8 cellular contexts compared by ENCODE assay signal in genomic region chrX:110003167-110004156, GRCh38. TPM values are rescaled to one million over a fixed set of nuclear protein-coding genes. Genes with fewer than 3 reads are reported as not detected.
DNase-seq lines count a peak whose midpoint lies in the region; ATAC-seq and TF ChIP-seq lines count a peak whose summit lies in the region.

No MANE protein-coding gene starts in this region.

- H3F3A ChIP-seq in DOHH2 (ENCODE audit: control insufficient read depth, insufficient read depth): no peaks in the 10 kb centered on the region

- H3K9me3 ChIP-seq in DOHH2 (ENCODE audit: control insufficient read depth, insufficient read depth, low read length): no peaks in the 10 kb centered on the region
- H3K9me3 ChIP-seq in naive thymus-derived CD4-positive, alpha-beta T cell (ENCODE audit: control insufficient read depth in 2 of 3, low read length in 3 of 3): no peaks in the 10 kb centered on the region

- peaks cover 6% of the 10 kb centered on the region for H3K79me2 ChIP-seq in DOHH2 (ENCODE audit: control insufficient read depth, low read length)

- no peaks in the 10 kb centered on the region for H3K27me3 ChIP-seq in DOHH2 (ENCODE audit: control insufficient read depth, low read length)
- no peaks in the 10 kb centered on the region for H3K27me3 ChIP-seq in naive thymus-derived CD4-positive, alpha-beta T cell (ENCODE audit: control insufficient read depth in 2 of 2, insufficient read depth in 2 of 2, low read length in 2 of 2)

- no peaks in the 10 kb centered on the region for H3K9me2 ChIP-seq in DOHH2 (replicated peaks; ENCODE audit: control insufficient read depth, low read length)

- no peaks in the 10 kb centered on the region for H3K36me3 ChIP-seq in DOHH2 (ENCODE audit: control insufficient read depth, low read length)
- H3K36me3 ChIP-seq in naive thymus-derived CD4-positive, alpha-beta T cell (ENCODE audit: control insufficient read depth in 2 of 3, insufficient read depth in 3 of 3, low read length in 3 of 3): no peaks in the 10 kb centered on the region

- H3K27ac ChIP-seq in DOHH2 (ENCODE audit: low read depth, low read length): no peak overlapping the region
- H3K27ac ChIP-seq in naive thymus-derived CD4-positive, alpha-beta T cell (ENCODE audit: low read depth, low read length): peak overlapping the region; percentile 64

- no peak for TF ChIP-seq CTCF in DOHH2 (IDR thresholded peaks at IDR 0.05; ENCODE audit: low read depth, low read length, poor library complexity, severe bottlenecking)
- no peak for TF ChIP-seq CTCF in epithelial cell of esophagus (IDR thresholded peaks at IDR 0.05; ENCODE audit: insufficient read depth, low read depth, low read length, missing control alignments)

- peaks cover 13% of the 10 kb centered on the region for H3K36me3 Mint-ChIP-seq in T-helper 1 cell treated with Interleukin-12 subunit alpha and Interleukin-12 subunit beta and Interleukin-4 antibody, amounts not matched to agents 30 μg/mL and 1 μg/mL, for 36 hours (ENCODE audit: low read depth)
- peaks cover 0 to 9% (median 0%) of the 10 kb centered on the region in 5 donors for H3K36me3 Mint-ChIP-seq in naive thymus-derived CD4-positive, alpha-beta T cell

- no peaks in the 10 kb centered on the region for H3K9me3 Mint-ChIP-seq in T-helper 1 cell treated with Interleukin-12 subunit alpha and Interleukin-12 subunit beta and Interleukin-4 antibody, amounts not matched to agents 30 μg/mL and 1 μg/mL, for 36 hours
- H3K9me3 Mint-ChIP-seq in naive thymus-derived CD4-positive, alpha-beta T cell: no peaks in the 10 kb centered on the region

- ATAC-seq in naive thymus-derived CD4-positive, alpha-beta T cell: no peak

- H3K4me2 ChIP-seq in DOHH2 (ENCODE audit: low read length): peak overlapping the region; percentile 74

- no peaks in the 10 kb centered on the region for H3K27me3 Mint-ChIP-seq in T-helper 1 cell treated with Interleukin-12 subunit alpha and Interleukin-12 subunit beta and Interleukin-4 antibody, amounts not matched to agents 30 μg/mL and 1 μg/mL, for 36 hours (ENCODE audit: low read depth)
- no peaks in the 10 kb centered on the region for H3K27me3 Mint-ChIP-seq in naive thymus-derived CD4-positive, alpha-beta T cell

- H3K4me3 ChIP-seq in DOHH2 (ENCODE audit: low read length) (peak overlapping the region; percentile 82), epithelial cell of esophagus (ENCODE audit: low read length) (peak overlapping the region; percentile 59)
- H3K4me3 ChIP-seq in naive thymus-derived CD4-positive, alpha-beta T cell (ENCODE audit: low read length): peak overlapping the region; percentile 43

- peak overlapping the region; percentile 87 for H3K27ac Mint-ChIP-seq in T-helper 1 cell treated with Interleukin-12 subunit alpha and Interleukin-12 subunit beta and Interleukin-4 antibody, amounts not matched to agents 30 μg/mL and 1 μg/mL, for 36 hours
- peak overlapping the region in 8 of 9 donors; percentile 42 to 88 (median 79) for H3K27ac Mint-ChIP-seq in naive thymus-derived CD4-positive, alpha-beta T cell

- CTCF ChIA-PET in HEK293T (lab: Yijun Ruan, JAX): no interaction called here
- CTCF ChIA-PET in naive thymus-derived CD4-positive, alpha-beta T cell (lab: Charles Lee): interaction anchor here (0.6 kb wide), 1 partner anchor 37 kb away, joined by 3 read pairs; no protein-coding TSS in a partner anchor

- H3K4me1 ChIP-seq in DOHH2 (ENCODE audit: control insufficient read depth, low read length): peaks cover 16% of the 10 kb centered on the region
- no peaks in the 10 kb centered on the region for H3K4me1 ChIP-seq in naive thymus-derived CD4-positive, alpha-beta T cell (ENCODE audit: control insufficient read depth in 2 of 2, insufficient read depth in 2 of 2, low read length in 2 of 2)

- POLR2A ChIA-PET in HEK293T (lab: Yijun Ruan, JAX): interaction anchor here (0.6 to 1.5 kb wide), 7 partner anchors 12 to 407 kb away, joined by 3 to 5 read pairs (median 3); no protein-coding TSS in a partner anchor
- POLR2A ChIA-PET in naive thymus-derived CD4-positive, alpha-beta T cell (lab: Charles Lee): no interaction called here

- H4K20me1 ChIP-seq in DOHH2 (ENCODE audit: control insufficient read depth, insufficient read depth, low read depth, low read length): no peaks in the 10 kb centered on the region

- DNase-seq in HEK293T (ENCODE audit: extremely low spot score) (no peak), epithelial cell of esophagus (ENCODE audit: low read depth) (no peak), cerebellar cortex (ENCODE audit: low spot score) (no peak), NCI-H1694 treated with DMSO at 0.1 percent for 48 hours (lab: John Stamatoyannopoulos, UW) (no peak), midbrain (lab: John Stamatoyannopoulos, UW) (no peak)
- DNase-seq in naive thymus-derived CD4-positive, alpha-beta T cell: peak in 2 of 9 donors; percentile 2 to 21

- intact Hi-C loops in naive thymus-derived CD4-positive, alpha-beta T cell (cut with micrococcal nuclease): loop anchor here (2.0 to 10.0 kb wide), 4 partner anchors 311 to 1681 kb away; partner anchors contain the start of genes ALG13 (in 2 of the 2), AMMECR1 (in 1 of the 2) and PAK3 (in 1 of the 2)

- peaks cover 28% of the 10 kb centered on the region for H3K4me1 Mint-ChIP-seq in T-helper 1 cell treated with Interleukin-12 subunit alpha and Interleukin-12 subunit beta and Interleukin-4 antibody, amounts not matched to agents 30 μg/mL and 1 μg/mL, for 36 hours (ENCODE audit: low read depth)
- H3K4me1 Mint-ChIP-seq in naive thymus-derived CD4-positive, alpha-beta T cell: peaks cover 14 to 44% (median 37%) of the 10 kb centered on the region in 7 donors

- H3K4me3 Mint-ChIP-seq in T-helper 1 cell treated with Interleukin-12 subunit alpha and Interleukin-12 subunit beta and Interleukin-4 antibody, amounts not matched to agents 30 μg/mL and 1 μg/mL, for 36 hours: peak overlapping the region; percentile 95
- peak overlapping the region; percentile 74 to 96 (median 87) for H3K4me3 Mint-ChIP-seq in naive thymus-derived CD4-positive, alpha-beta T cell

TF ChIP-seq in HEK293T, 16 proteins besides CTCF, POLR2A, EP300 and RAD21:
- TF ChIP-seq ZNF384 (IDR thresholded peaks at IDR 0.05) (peak; percentile 83), FOXM1 (IDR thresholded peaks at IDR 0.05; ENCODE audit: borderline replicate concordance) (no peak), HDGF (IDR thresholded peaks at IDR 0.05; ENCODE audit: borderline replicate concordance) (no peak), BHLHE40 (IDR thresholded peaks at IDR 0.05; ENCODE audit: borderline replicate concordance) (no peak), SP1 (IDR thresholded peaks at IDR 0.05) (no peak), LEF1 (IDR thresholded peaks at IDR 0.05; ENCODE audit: borderline replicate concordance) (no peak), L3MBTL2 (conservative IDR thresholded peaks at IDR 0.05) (peak; percentile 79)

RNA-seq across cellular contexts. Expression of gene TMEM164, which starts 0.5 kb away (rescaled TPM):
- total RNA-seq in naive thymus-derived CD4-positive, alpha-beta T cell: 10 to 100 TPM; 16.3 to 30.1 (median 17.9) TPM
- polyA plus RNA-seq in naive thymus-derived CD4-positive, alpha-beta T cell: 1 to 10 TPM in 1 of 2 donors, under 1 TPM in 1; 0.92 to 2.1 TPM
